19 cellular contexts compared by ENCODE assay signal in genomic region chr12:104517880-104518279, GRCh38.
"Had no signal": no experiment of that assay in that cellular context is flagged by ENCODE, and none has a peak within 500 bp of the region (broad histone marks: within the 10 kb centered on the region; RNA-seq: fewer than 3 reads in every experiment).

No MANE protein-coding gene starts in this region.

- H3K9me3 ChIP-seq: heart left ventricle, mucosa of descending colon, testis, vagina had no signal

- ATAC-seq: heart left ventricle, left cardiac atrium, mucosa of descending colon, sciatic nerve had no signal

- H3K4me3 ChIP-seq: heart left ventricle, mucosa of descending colon, neural progenitor cell, testis, vagina had no signal

- DNase-seq: activated CD4-positive, alpha-beta memory T cell treated with anti-CD3 and anti-CD28 coated beads for 36 hours; activated CD4-positive, alpha-beta T cell treated with anti-CD3 and anti-CD28 coated beads for 48 hours; activated effector memory CD4-positive, alpha-beta T cell treated with Interleukin-2 at 50 U/mL for 16 hours; activated naive CD4-positive, alpha-beta T cell treated with anti-CD3 and anti-CD28 coated beads, Interleukin-2, amount 10 ng/mL, durations not matched to agents 7 days and 5 days; activated T-cell treated with anti-CD3 and anti-CD28 coated beads, Interleukin-2, amount 50 U/mL, for 48 hours; amygdala; cortex of kidney; heart left ventricle; islet precursor cell; left cardiac atrium; mucosa of descending colon; small intestine; stimulated activated CD4-positive, alpha-beta T cell treated with anti-CD3 and anti-CD28 coated beads, Interleukin-2, amount 100 ng/mL, for 24 hours; stimulated activated naive CD4-positive, alpha-beta T cell; testis had no signal

- H3K27ac ChIP-seq: heart left ventricle, neural progenitor cell, testis, vagina had no signal

- H3K9me3 Mint-ChIP-seq: activated CD4-positive, alpha-beta memory T cell treated with anti-CD3 and anti-CD28 coated beads for 36 hours; activated naive CD4-positive, alpha-beta T cell treated with anti-CD3 and anti-CD28 coated beads, Interleukin-2, amount 10 ng/mL, durations not matched to agents 7 days and 5 days; neural progenitor cell had no signal

- H3K4me3 Mint-ChIP-seq: activated CD4-positive, alpha-beta memory T cell treated with anti-CD3 and anti-CD28 coated beads for 36 hours; activated naive CD4-positive, alpha-beta T cell treated with anti-CD3 and anti-CD28 coated beads, Interleukin-2, amount 10 ng/mL, durations not matched to agents 7 days and 5 days; neural progenitor cell; type B pancreatic cell had no signal

- H3K27me3 Mint-ChIP-seq: activated CD4-positive, alpha-beta memory T cell treated with anti-CD3 and anti-CD28 coated beads for 36 hours; activated naive CD4-positive, alpha-beta T cell treated with anti-CD3 and anti-CD28 coated beads, Interleukin-2, amount 10 ng/mL, durations not matched to agents 7 days and 5 days; type B pancreatic cell had no signal

- H3K27ac Mint-ChIP-seq: activated naive CD4-positive, alpha-beta T cell treated with anti-CD3 and anti-CD28 coated beads, Interleukin-2, amount 10 ng/mL, durations not matched to agents 7 days and 5 days; neural progenitor cell; type B pancreatic cell had no signal

- H3K27me3 ChIP-seq: heart left ventricle, neural progenitor cell, testis, vagina had no signal

- H3K36me3 Mint-ChIP-seq: activated CD4-positive, alpha-beta memory T cell treated with anti-CD3 and anti-CD28 coated beads for 36 hours; neural progenitor cell had no signal

- H3K36me3 ChIP-seq: heart left ventricle, neural progenitor cell, vagina had no signal
